In genomic region chr2:54497738-54498680, GRCh38 we compare ENCODE assay signal across 1 cellular context.
TF ChIP-seq lines count a peak whose summit lies in the region.

No MANE protein-coding gene starts in this region.

TF ChIP-seq in HepG2, 621 proteins besides CTCF, POLR2A, EP300 and RAD21 (continued from another document and continues in another):
- TF ChIP-seq MXI1 (IDR thresholded peaks at IDR 0.05; ENCODE audit: borderline replicate concordance, low read depth, low read length) (no peak; the same call in 2 of the 3 replicates), ATF3 (CRISPR knock-in tag; IDR thresholded peaks at IDR 0.05) (no peak), ZNF574 (CRISPR knock-in tag; IDR thresholded peaks at IDR 0.05) (peak; percentile 49; the same call in 1 of the 2 replicates), RORA (CRISPR knock-in tag; IDR thresholded peaks at IDR 0.05) (no peak), SALL1 (CRISPR knock-in tag; IDR thresholded peaks at IDR 0.05) (peak; percentile 26; the same call in 1 of the 2 replicates), HNRNPUL1 (IDR thresholded peaks at IDR 0.05; ENCODE audit: low read depth, low read length) (no peak), PITX1 (CRISPR knock-in tag; IDR thresholded peaks at IDR 0.05) (peak; percentile 25; the same call in 1 of the 2 replicates), RELA (CRISPR knock-in tag; IDR thresholded peaks at IDR 0.05) (no peak), ASH2L (IDR thresholded peaks at IDR 0.05; ENCODE audit: insufficient read length, low read depth, low read length) (peak; percentile 42), MED13 (CRISPR knock-in tag; IDR thresholded peaks at IDR 0.05) (no peak), ZNF460 (CRISPR knock-in tag; IDR thresholded peaks at IDR 0.05; ENCODE audit: borderline replicate concordance) (no peak), GATAD2A (CRISPR knock-in tag; IDR thresholded peaks at IDR 0.05) (0 out of 2 replicates have a peak, but pooled peaks have one; percentile 6), BHLHE40 (IDR thresholded peaks at IDR 0.05; ENCODE audit: low read length) (no peak), ZNF251 (CRISPR knock-in tag; IDR thresholded peaks at IDR 0.05) (no peak), MXD1 (CRISPR knock-in tag; IDR thresholded peaks at IDR 0.05) (no peak), ZNF589 (CRISPR knock-in tag; conservative IDR thresholded peaks at IDR 0.05) (no peak), ZNF10 (CRISPR knock-in tag; IDR thresholded peaks at IDR 0.05; ENCODE audit: borderline replicate concordance, low read depth) (no peak), ZMAT3 (CRISPR knock-in tag; conservative IDR thresholded peaks at IDR 0.05) (no peak), KDM6A (CRISPR knock-in tag; IDR thresholded peaks at IDR 0.05; ENCODE audit: low read depth) (no peak), WIZ (CRISPR knock-in tag; IDR thresholded peaks at IDR 0.05) (no peak), ZIK1 (CRISPR knock-in tag; IDR thresholded peaks at IDR 0.05; ENCODE audit: borderline replicate concordance, low read depth) (no peak), HDAC1 (CRISPR knock-in tag; IDR thresholded peaks at IDR 0.05) (no peak), ZNF180 (CRISPR knock-in tag; IDR thresholded peaks at IDR 0.05; ENCODE audit: borderline replicate concordance, low read depth) (no peak), CREB1 (IDR thresholded peaks at IDR 0.05) (no peak), CREB1 (CRISPR knock-in tag; IDR thresholded peaks at IDR 0.05) (peak; percentile 40; the same call in 1 of the 2 replicates), TSC22D2 (CRISPR knock-in tag; IDR thresholded peaks at IDR 0.05; ENCODE audit: borderline replicate concordance) (no peak), ZNF17 (CRISPR knock-in tag; IDR thresholded peaks at IDR 0.05) (no peak), ZNF337 (CRISPR knock-in tag; IDR thresholded peaks at IDR 0.05; ENCODE audit: borderline replicate concordance, low read depth) (no peak), RFX1 (IDR thresholded peaks at IDR 0.05) (no peak), HOXD1 (CRISPR knock-in tag; IDR thresholded peaks at IDR 0.05) (no peak), ELF1 (CRISPR knock-in tag; IDR thresholded peaks at IDR 0.05) (no peak), ZNF619 (CRISPR knock-in tag; IDR thresholded peaks at IDR 0.05) (no peak), ZNF124 (CRISPR knock-in tag; IDR thresholded peaks at IDR 0.05) (no peak), ZNF792 (CRISPR knock-in tag; IDR thresholded peaks at IDR 0.05) (no peak), MXD4 (CRISPR knock-in tag; IDR thresholded peaks at IDR 0.05) (peak; percentile 27; the same call in 1 of the 2 replicates), MIXL1 (CRISPR knock-in tag; IDR thresholded peaks at IDR 0.05) (0 out of 2 replicates have a peak, but pooled peaks have one; percentile 14), IKZF1 (IDR thresholded peaks at IDR 0.05) (no peak), ZNF567 (CRISPR knock-in tag; IDR thresholded peaks at IDR 0.05; ENCODE audit: borderline replicate concordance) (no peak), ESRRA (CRISPR knock-in tag; IDR thresholded peaks at IDR 0.05; ENCODE audit: low read depth) (no peak)
- TF ChIP-seq, protein P1, sequence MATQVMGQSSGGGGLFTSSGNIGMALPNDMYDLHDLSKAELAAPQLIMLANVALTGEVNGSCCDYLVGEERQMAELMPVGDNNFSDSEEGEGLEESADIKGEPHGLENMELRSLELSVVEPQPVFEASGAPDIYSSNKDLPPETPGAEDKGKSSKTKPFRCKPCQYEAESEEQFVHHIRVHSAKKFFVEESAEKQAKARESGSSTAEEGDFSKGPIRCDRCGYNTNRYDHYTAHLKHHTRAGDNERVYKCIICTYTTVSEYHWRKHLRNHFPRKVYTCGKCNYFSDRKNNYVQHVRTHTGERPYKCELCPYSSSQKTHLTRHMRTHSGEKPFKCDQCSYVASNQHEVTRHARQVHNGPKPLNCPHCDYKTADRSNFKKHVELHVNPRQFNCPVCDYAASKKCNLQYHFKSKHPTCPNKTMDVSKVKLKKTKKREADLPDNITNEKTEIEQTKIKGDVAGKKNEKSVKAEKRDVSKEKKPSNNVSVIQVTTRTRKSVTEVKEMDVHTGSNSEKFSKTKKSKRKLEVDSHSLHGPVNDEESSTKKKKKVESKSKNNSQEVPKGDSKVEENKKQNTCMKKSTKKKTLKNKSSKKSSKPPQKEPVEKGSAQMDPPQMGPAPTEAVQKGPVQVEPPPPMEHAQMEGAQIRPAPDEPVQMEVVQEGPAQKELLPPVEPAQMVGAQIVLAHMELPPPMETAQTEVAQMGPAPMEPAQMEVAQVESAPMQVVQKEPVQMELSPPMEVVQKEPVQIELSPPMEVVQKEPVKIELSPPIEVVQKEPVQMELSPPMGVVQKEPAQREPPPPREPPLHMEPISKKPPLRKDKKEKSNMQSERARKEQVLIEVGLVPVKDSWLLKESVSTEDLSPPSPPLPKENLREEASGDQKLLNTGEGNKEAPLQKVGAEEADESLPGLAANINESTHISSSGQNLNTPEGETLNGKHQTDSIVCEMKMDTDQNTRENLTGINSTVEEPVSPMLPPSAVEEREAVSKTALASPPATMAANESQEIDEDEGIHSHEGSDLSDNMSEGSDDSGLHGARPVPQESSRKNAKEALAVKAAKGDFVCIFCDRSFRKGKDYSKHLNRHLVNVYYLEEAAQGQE (IDR thresholded peaks at IDR 0.05; ENCODE audit: borderline replicate concordance in 1 of 2, low read depth in 1 of 2, low read length in 2 of 2) = no peak
- TF ChIP-seq, protein P2, sequence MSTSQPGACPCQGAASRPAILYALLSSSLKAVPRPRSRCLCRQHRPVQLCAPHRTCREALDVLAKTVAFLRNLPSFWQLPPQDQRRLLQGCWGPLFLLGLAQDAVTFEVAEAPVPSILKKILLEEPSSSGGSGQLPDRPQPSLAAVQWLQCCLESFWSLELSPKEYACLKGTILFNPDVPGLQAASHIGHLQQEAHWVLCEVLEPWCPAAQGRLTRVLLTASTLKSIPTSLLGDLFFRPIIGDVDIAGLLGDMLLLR (CRISPR knock-in tag; IDR thresholded peaks at IDR 0.05) = no peak
- TF ChIP-seq, protein P3, sequence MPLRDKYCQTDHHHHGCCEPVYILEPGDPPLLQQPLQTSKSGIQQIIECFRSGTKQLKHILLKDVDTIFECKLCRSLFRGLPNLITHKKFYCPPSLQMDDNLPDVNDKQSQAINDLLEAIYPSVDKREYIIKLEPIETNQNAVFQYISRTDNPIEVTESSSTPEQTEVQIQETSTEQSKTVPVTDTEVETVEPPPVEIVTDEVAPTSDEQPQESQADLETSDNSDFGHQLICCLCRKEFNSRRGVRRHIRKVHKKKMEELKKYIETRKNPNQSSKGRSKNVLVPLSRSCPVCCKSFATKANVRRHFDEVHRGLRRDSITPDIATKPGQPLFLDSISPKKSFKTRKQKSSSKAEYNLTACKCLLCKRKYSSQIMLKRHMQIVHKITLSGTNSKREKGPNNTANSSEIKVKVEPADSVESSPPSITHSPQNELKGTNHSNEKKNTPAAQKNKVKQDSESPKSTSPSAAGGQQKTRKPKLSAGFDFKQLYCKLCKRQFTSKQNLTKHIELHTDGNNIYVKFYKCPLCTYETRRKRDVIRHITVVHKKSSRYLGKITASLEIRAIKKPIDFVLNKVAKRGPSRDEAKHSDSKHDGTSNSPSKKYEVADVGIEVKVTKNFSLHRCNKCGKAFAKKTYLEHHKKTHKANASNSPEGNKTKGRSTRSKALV (CRISPR knock-in tag; IDR thresholded peaks at IDR 0.05) = no peak
- TF ChIP-seq, protein P4, sequence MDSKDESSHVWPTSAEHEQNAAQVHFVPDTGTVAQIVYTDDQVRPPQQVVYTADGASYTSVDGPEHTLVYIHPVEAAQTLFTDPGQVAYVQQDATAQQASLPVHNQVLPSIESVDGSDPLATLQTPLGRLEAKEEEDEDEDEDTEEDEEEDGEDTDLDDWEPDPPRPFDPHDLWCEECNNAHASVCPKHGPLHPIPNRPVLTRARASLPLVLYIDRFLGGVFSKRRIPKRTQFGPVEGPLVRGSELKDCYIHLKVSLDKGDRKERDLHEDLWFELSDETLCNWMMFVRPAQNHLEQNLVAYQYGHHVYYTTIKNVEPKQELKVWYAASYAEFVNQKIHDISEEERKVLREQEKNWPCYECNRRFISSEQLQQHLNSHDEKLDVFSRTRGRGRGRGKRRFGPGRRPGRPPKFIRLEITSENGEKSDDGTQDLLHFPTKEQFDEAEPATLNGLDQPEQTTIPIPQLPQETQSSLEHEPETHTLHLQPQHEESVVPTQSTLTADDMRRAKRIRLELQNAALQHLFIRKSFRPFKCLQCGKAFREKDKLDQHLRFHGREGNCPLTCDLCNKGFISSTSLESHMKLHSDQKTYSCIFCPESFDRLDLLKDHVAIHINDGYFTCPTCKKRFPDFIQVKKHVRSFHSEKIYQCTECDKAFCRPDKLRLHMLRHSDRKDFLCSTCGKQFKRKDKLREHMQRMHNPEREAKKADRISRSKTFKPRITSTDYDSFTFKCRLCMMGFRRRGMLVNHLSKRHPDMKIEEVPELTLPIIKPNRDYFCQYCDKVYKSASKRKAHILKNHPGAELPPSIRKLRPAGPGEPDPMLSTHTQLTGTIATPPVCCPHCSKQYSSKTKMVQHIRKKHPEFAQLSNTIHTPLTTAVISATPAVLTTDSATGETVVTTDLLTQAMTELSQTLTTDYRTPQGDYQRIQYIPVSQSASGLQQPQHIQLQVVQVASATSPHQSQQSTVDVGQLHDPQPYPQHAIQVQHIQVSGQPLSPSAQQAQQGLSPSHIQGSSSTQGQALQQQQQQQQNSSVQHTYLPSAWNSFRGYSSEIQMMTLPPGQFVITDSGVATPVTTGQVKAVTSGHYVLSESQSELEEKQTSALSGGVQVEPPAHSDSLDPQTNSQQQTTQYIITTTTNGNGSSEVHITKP (CRISPR knock-in tag; IDR thresholded peaks at IDR 0.05; ENCODE audit: low read depth) = no peak
- TF ChIP-seq, protein P5, sequence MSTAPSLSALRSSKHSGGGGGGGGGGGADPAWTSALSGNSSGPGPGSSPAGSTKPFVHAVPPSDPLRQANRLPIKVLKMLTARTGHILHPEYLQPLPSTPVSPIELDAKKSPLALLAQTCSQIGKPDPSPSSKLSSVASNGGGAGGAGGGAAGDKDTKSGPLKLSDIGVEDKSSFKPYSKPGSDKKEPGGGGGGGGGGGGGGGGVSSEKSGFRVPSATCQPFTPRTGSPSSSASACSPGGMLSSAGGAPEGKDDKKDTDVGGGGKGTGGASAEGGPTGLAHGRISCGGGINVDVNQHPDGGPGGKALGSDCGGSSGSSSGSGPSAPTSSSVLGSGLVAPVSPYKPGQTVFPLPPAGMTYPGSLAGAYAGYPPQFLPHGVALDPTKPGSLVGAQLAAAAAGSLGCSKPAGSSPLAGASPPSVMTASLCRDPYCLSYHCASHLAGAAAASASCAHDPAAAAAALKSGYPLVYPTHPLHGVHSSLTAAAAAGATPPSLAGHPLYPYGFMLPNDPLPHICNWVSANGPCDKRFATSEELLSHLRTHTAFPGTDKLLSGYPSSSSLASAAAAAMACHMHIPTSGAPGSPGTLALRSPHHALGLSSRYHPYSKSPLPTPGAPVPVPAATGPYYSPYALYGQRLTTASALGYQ (CRISPR knock-in tag; IDR thresholded peaks at IDR 0.05) = no peak
- TF ChIP-seq, protein P6, sequence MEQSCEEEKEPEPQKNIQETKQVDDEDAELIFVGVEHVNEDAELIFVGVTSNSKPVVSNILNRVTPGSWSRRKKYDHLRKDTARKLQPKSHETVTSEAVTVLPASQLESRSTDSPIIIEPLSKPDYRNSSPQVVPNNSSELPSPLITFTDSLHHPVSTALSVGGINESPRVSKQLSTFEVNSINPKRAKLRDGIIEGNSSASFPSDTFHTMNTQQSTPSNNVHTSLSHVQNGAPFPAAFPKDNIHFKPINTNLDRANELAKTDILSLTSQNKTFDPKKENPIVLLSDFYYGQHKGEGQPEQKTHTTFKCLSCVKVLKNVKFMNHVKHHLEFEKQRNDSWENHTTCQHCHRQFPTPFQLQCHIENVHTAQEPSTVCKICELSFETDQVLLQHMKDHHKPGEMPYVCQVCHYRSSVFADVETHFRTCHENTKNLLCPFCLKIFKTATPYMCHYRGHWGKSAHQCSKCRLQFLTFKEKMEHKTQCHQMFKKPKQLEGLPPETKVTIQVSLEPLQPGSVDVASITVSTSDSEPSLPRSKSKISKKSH (CRISPR knock-in tag; IDR thresholded peaks at IDR 0.05; ENCODE audit: borderline replicate concordance) = no peak
- TF ChIP-seq, protein P7, sequence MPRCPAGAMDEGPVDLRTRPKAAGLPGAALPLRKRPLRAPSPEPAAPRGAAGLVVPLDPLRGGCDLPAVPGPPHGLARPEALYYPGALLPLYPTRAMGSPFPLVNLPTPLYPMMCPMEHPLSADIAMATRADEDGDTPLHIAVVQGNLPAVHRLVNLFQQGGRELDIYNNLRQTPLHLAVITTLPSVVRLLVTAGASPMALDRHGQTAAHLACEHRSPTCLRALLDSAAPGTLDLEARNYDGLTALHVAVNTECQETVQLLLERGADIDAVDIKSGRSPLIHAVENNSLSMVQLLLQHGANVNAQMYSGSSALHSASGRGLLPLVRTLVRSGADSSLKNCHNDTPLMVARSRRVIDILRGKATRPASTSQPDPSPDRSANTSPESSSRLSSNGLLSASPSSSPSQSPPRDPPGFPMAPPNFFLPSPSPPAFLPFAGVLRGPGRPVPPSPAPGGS (CRISPR knock-in tag; IDR thresholded peaks at IDR 0.05) = no peak
- TF ChIP-seq, protein P8, sequence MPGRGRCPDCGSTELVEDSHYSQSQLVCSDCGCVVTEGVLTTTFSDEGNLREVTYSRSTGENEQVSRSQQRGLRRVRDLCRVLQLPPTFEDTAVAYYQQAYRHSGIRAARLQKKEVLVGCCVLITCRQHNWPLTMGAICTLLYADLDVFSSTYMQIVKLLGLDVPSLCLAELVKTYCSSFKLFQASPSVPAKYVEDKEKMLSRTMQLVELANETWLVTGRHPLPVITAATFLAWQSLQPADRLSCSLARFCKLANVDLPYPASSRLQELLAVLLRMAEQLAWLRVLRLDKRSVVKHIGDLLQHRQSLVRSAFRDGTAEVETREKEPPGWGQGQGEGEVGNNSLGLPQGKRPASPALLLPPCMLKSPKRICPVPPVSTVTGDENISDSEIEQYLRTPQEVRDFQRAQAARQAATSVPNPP (CRISPR knock-in tag; IDR thresholded peaks at IDR 0.05) = no peak
